In genomic region chr17:21291862-21292261, GRCh38 we compare ENCODE assay signal across 11 cellular contexts.
"Had no signal": no experiment of that assay in that cellular context is flagged by ENCODE, and none has a peak within 500 bp of the region (broad histone marks: within the 10 kb centered on the region; RNA-seq: fewer than 3 reads in every experiment).

No MANE protein-coding gene starts in this region.

- ATAC-seq: activated T-helper 17 cell treated with anti-CD3 and anti-CD28 coated beads, Interleukin-2, amount 50 U/mL, for 72 hours; left cardiac atrium; naive thymus-derived CD8-positive, alpha-beta T cell; upper lobe of right lung had no signal

- H3K27me3 Mint-ChIP-seq: stimulated activated naive CD8-positive, alpha-beta T cell treated with anti-CD3 and anti-CD28 coated beads, Interleukin-15, Interleukin-2, amounts not matched to agents 100 ng/mL and 50 ng/mL, for 24 hours had no signal

- H3K27ac Mint-ChIP-seq: activated naive CD4-positive, alpha-beta T cell treated with anti-CD3 and anti-CD28 coated beads, Interleukin-2, amount 10 ng/mL, durations not matched to agents 7 days and 5 days had no signal

- DNase-seq: activated naive CD4-positive, alpha-beta T cell treated with anti-CD3 and anti-CD28 coated beads, Interleukin-2, amount 10 ng/mL, durations not matched to agents 7 days and 5 days; central memory CD4-positive, alpha-beta T cell; dermis blood vessel endothelial cell; hypothalamus; left cardiac atrium; naive thymus-derived CD8-positive, alpha-beta T cell; stimulated activated CD4-positive, alpha-beta T cell treated with anti-CD3 and anti-CD28 coated beads, Interleukin-12 subunit alpha, Interleukin-12 subunit beta, amount 100 ng/mL, for 4 hours; T1000; upper lobe of right lung had no signal

- H3K4me3 Mint-ChIP-seq: activated naive CD4-positive, alpha-beta T cell treated with anti-CD3 and anti-CD28 coated beads, Interleukin-2, amount 10 ng/mL, durations not matched to agents 7 days and 5 days; activated T-helper 17 cell treated with anti-CD3 and anti-CD28 coated beads, Interleukin-2, amount 50 U/mL, for 72 hours; naive thymus-derived CD8-positive, alpha-beta T cell; stimulated activated naive CD8-positive, alpha-beta T cell treated with anti-CD3 and anti-CD28 coated beads, Interleukin-15, Interleukin-2, amounts not matched to agents 100 ng/mL and 50 ng/mL, for 24 hours had no signal

- H3K9me3 Mint-ChIP-seq: activated T-helper 17 cell treated with anti-CD3 and anti-CD28 coated beads, Interleukin-2, amount 50 U/mL, for 72 hours; stimulated activated naive CD8-positive, alpha-beta T cell treated with anti-CD3 and anti-CD28 coated beads, Interleukin-15, Interleukin-2, amounts not matched to agents 100 ng/mL and 50 ng/mL, for 24 hours had no signal
